ENCODE assay signal across 1 cellular context in the genomic region with DNA sequence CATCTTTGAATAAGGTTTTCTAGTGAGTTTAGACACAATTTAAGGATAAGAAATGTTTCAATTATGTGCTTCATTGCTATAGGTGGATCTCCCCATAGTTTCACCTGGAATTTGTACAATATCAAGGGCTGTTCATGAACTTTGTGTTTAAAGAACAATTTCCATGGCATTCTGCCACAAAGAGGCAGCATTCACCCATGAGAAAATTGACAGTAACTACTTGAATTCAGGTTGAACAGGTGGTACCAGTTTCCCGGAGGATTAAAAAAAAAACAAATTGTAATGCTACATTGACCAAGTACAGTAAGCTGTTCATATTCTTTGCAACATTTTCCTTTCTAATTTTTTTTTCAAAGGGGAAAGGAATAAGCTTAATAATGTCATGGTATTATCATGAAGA.
TF ChIP-seq lines count a peak whose summit lies in the region.

No MANE protein-coding gene starts in this region.

TF ChIP-seq in SK-N-SH, 30 proteins besides CTCF, POLR2A, EP300 and RAD21 (continued from another document):
- TF ChIP-seq, protein P1, sequence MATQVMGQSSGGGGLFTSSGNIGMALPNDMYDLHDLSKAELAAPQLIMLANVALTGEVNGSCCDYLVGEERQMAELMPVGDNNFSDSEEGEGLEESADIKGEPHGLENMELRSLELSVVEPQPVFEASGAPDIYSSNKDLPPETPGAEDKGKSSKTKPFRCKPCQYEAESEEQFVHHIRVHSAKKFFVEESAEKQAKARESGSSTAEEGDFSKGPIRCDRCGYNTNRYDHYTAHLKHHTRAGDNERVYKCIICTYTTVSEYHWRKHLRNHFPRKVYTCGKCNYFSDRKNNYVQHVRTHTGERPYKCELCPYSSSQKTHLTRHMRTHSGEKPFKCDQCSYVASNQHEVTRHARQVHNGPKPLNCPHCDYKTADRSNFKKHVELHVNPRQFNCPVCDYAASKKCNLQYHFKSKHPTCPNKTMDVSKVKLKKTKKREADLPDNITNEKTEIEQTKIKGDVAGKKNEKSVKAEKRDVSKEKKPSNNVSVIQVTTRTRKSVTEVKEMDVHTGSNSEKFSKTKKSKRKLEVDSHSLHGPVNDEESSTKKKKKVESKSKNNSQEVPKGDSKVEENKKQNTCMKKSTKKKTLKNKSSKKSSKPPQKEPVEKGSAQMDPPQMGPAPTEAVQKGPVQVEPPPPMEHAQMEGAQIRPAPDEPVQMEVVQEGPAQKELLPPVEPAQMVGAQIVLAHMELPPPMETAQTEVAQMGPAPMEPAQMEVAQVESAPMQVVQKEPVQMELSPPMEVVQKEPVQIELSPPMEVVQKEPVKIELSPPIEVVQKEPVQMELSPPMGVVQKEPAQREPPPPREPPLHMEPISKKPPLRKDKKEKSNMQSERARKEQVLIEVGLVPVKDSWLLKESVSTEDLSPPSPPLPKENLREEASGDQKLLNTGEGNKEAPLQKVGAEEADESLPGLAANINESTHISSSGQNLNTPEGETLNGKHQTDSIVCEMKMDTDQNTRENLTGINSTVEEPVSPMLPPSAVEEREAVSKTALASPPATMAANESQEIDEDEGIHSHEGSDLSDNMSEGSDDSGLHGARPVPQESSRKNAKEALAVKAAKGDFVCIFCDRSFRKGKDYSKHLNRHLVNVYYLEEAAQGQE (IDR thresholded peaks at IDR 0.05; ENCODE audit: low read depth, low read length): no peak
- TF ChIP-seq TCF12 (IDR thresholded peaks at IDR 0.05) (no peak), FOXM1 (IDR thresholded peaks at IDR 0.05; ENCODE audit: low read depth) (no peak), MEF2A (IDR thresholded peaks at IDR 0.05; ENCODE audit: borderline replicate concordance, low read depth) (no peak)
